Comparison of ENCODE assay signal across 3 cellular contexts in the genomic region with DNA sequence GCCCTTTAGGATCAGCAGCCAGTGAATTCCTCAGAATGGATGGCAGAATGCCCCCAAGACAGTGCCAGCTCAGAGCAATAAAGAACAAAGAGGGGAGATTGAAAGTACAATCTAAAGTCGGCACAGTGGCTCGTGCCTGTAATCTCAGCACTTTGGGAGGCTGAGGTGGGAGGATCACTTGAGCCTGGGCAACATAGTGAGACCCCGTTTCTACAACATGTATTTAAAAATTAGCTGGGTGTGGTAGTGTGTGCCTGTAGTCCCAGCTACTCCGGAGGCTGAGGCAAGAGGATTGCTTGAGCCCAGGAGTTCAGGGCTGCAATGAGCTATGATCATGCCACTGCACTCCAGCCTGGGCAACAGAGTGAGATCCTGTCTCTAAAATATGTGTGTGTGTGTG.
TF ChIP-seq lines count a peak whose summit lies in the region.

No MANE protein-coding gene starts in this region.

TF ChIP-seq in HEK293, 187 proteins besides CTCF, POLR2A, EP300 and RAD21:
- TF ChIP-seq, protein P1, sequence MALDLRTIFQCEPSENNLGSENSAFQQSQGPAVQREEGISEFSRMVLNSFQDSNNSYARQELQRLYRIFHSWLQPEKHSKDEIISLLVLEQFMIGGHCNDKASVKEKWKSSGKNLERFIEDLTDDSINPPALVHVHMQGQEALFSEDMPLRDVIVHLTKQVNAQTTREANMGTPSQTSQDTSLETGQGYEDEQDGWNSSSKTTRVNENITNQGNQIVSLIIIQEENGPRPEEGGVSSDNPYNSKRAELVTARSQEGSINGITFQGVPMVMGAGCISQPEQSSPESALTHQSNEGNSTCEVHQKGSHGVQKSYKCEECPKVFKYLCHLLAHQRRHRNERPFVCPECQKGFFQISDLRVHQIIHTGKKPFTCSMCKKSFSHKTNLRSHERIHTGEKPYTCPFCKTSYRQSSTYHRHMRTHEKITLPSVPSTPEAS (tag by site-specific recombination; IDR thresholded peaks at IDR 0.05): peak; percentile 51
- TF ChIP-seq ZNF121 (tag by site-specific recombination; IDR thresholded peaks at IDR 0.05): peak; percentile 94

TF ChIP-seq in K562, 482 proteins besides CTCF, POLR2A, EP300 and RAD21:
- TF ChIP-seq ZNF121 (CRISPR knock-in tag; conservative IDR thresholded peaks at IDR 0.05): peak; percentile 80

TF ChIP-seq in HepG2, 621 proteins besides CTCF, POLR2A, EP300 and RAD21:
- peak; percentile 52 for TF ChIP-seq ZNF121 (CRISPR knock-in tag; IDR thresholded peaks at IDR 0.05)
